In genomic region chr6:128841518-128841917, GRCh38 we compare ENCODE assay signal across 27 cellular contexts. TPM values are rescaled to one million over a fixed set of nuclear protein-coding genes. Genes with fewer than 3 reads are reported as not detected.
"Had no signal": no experiment of that assay in that cellular context is flagged by ENCODE, and none has a peak within 500 bp of the region (broad histone marks: within the 10 kb centered on the region; RNA-seq: fewer than 3 reads in every experiment).

No MANE protein-coding gene starts in this region.

- H3K4me2 ChIP-seq: hepatocyte, smooth muscle cell had no signal

- H3K36me3 ChIP-seq: cardiac muscle cell, colonic mucosa, gastroesophageal sphincter, sigmoid colon, stomach, thyroid gland, upper lobe of left lung, vagina, WERI-Rb-1 had no signal

- H3K4me1 ChIP-seq: colonic mucosa, gastroesophageal sphincter, parathyroid adenoma, psoas muscle, sigmoid colon, stomach, thyroid gland, upper lobe of left lung, vagina had no signal

- H2AFZ ChIP-seq: hepatocyte, parathyroid adenoma had no signal

- H3K27me3 ChIP-seq: cardiac muscle cell, colonic mucosa, gastroesophageal sphincter, hepatocyte, sigmoid colon, stomach, thyroid gland, upper lobe of left lung, vagina had no signal

- H3K27ac ChIP-seq: cardiac muscle cell, colonic mucosa, gastroesophageal sphincter, hepatocyte, parathyroid adenoma, psoas muscle, sigmoid colon, stomach, thyroid gland, upper lobe of left lung, vagina, WERI-Rb-1 had no signal

- FAIRE-seq: endometrium, TTC549 had no signal

- H3K9me3 ChIP-seq: colonic mucosa, gastroesophageal sphincter, psoas muscle, sigmoid colon, stomach, thyroid gland, upper lobe of left lung, vagina had no signal

- H3K4me3 ChIP-seq: cardiac muscle cell, colonic mucosa, gastroesophageal sphincter, hepatocyte, psoas muscle, sigmoid colon, smooth muscle cell, stomach, thyroid gland, upper lobe of left lung, vagina had no signal

- DNase-seq: activated CD4-positive, alpha-beta T cell treated with anti-CD3 and anti-CD28 coated beads, Interleukin-2, amount 50 U/mL, for 1 hour; activated CD8-positive, alpha-beta T cell treated with anti-CD3 and anti-CD28 coated beads for 36 hours; activated T-cell treated with anti-CD3 and anti-CD28 coated beads, Interleukin-2, amount 50 U/mL, for 48 hours; anterior cingulate cortex; cerebellar nuclear complex; colonic mucosa; effector CD8-positive, alpha-beta T cell; islet precursor cell; naive thymus-derived CD8-positive, alpha-beta T cell; nucleus accumbens; psoas muscle; sigmoid colon; stimulated activated CD4-positive, alpha-beta T cell treated with anti-CD3 and anti-CD28 coated beads, Interleukin-1b, Interleukin-23, amount 100 ng/mL, for 48 hours; stimulated activated naive B cell treated with anti-CD40 and anti-IgM and Interleukin-4, amounts not matched to agents 10 μg/mL and 1 μg/mL and 100 μg/mL, for 72 hours; stomach; T-helper 9 cell; thyroid gland; upper lobe of left lung; WERI-Rb-1 had no signal

- H3K79me2 ChIP-seq: hepatocyte, parathyroid adenoma had no signal

- H3K9ac ChIP-seq: parathyroid adenoma had no signal

RNA-seq across cellular contexts. Expression of gene LAMA2, which starts 41.4 kb away (rescaled TPM):
- total RNA-seq: naive thymus-derived CD8-positive, alpha-beta T cell had no signal
- polyA plus RNA-seq: naive thymus-derived CD8-positive, alpha-beta T cell had no signal
